In the genomic region with DNA sequence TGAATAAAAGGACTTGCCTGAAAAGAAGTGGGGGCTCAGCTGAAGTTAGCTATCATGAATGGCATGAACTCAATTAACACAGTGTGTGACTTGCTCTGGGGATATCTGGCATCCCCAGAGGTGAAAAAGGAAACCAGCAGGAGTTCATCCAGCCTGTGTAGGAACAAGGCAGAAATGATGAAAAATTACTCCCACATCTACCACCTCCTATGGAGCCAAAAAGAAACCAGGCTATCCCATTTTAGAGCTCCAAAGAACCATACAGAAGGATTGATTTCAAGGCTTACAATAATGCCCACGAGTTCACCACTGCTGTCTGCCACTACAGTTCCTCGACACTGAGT, we compare ENCODE assay signal across 18 cellular contexts. TPM values are rescaled to one million over a fixed set of nuclear protein-coding genes. Genes with fewer than 3 reads are reported as not detected.
DNase-seq lines count a peak whose midpoint lies in the region; ATAC-seq, FAIRE-seq and TF ChIP-seq lines count a peak whose summit lies in the region.
"Had no signal": no experiment of that assay in that cellular context is flagged by ENCODE, and none has a peak within 500 bp of the region (broad histone marks: within the 10 kb centered on the region; RNA-seq: fewer than 3 reads in every experiment).

No MANE protein-coding gene starts in this region.

- 90 to 92% methylated on average over 2 of the region's 2 CpGs for WGBS in pancreas, 2 donors

- intact Hi-C loops in PC-3 (cut with micrococcal nuclease) = no loop called here
- intact Hi-C loops in pancreas (cut with DNase I) = no loop called here

- H3K27me3 ChIP-seq in GM23338 (ENCODE audit: insufficient read depth) = no peaks in the 10 kb centered on the region
- H3K27me3 ChIP-seq in PC-3 (ENCODE audit: low read length) = no peaks in the 10 kb centered on the region
- no peaks in the 10 kb centered on the region for H3K27me3 ChIP-seq in pancreas
- H3K27me3 ChIP-seq: upper lobe of left lung had no signal

- H3K9me2 ChIP-seq in GM23338 (ENCODE audit: insufficient read depth) (no peaks in the 10 kb centered on the region), PC-3 (replicated peaks; ENCODE audit: low read length) (no peaks in the 10 kb centered on the region)

- DNase-seq in GM23338 (ENCODE audit: low spot score) (no peak), PC-3 (no peak), fibroblast of the aortic adventitia (ENCODE audit: low read depth) (peak; percentile 31), osteocyte (ENCODE audit: extremely low spot score, unreplicated experiment) (no peak), NOMO-1 treated with dmso at 0.1 percent for 144 hours (lab: John Stamatoyannopoulos, UW; ENCODE audit: unreplicated experiment) (no peak), pancreas (no peak), GM03348 (ENCODE audit: low spot score) (no peak), NCI-H2081 treated with DMSO at 0.1 percent for 48 hours (lab: John Stamatoyannopoulos, UW) (no peak)
- DNase-seq: activated CD4-positive, alpha-beta T cell treated with anti-CD3 and anti-CD28 coated beads for 1 hour; activated T-cell treated with anti-CD3 and anti-CD28 coated beads, Interleukin-2, amount 50 U/mL, for 1 hour; amniotic stem cell; CD4-positive, alpha-beta T cell; cortex of kidney; Kasumi-1; NCI-H1694 treated with DMSO at 0.1 percent for 48 hours; NCI-H526; posterior cingulate gyrus; upper lobe of left lung had no signal

- no peak overlapping the region for H3K9ac ChIP-seq in PC-3 (ENCODE audit: low read length)

- CTCF ChIA-PET in PC-3 (lab: Charles Lee) = no interaction called here

- H3K79me2 ChIP-seq in GM23338 (replicated peaks; ENCODE audit: insufficient read depth) (peaks cover 94% of the 10 kb centered on the region), PC-3 (ENCODE audit: low read length) (peaks cover 43% of the 10 kb centered on the region)

- H3K36me3 Mint-ChIP-seq in GM23338 (ENCODE audit: low read depth) (peaks cover 32% of the 10 kb centered on the region), osteocyte (ENCODE audit: unreplicated experiment) (peaks cover 17% of the 10 kb centered on the region)

- H3K9me3 ChIP-seq in PC-3 (ENCODE audit: low read length) (no peaks in the 10 kb centered on the region), pancreas (no peaks in the 10 kb centered on the region)
- H3K9me3 ChIP-seq: upper lobe of left lung had no signal

- no peak overlapping the region for H3K4me3 Mint-ChIP-seq in GM23338
- no peak overlapping the region for H3K4me3 Mint-ChIP-seq in osteocyte (ENCODE audit: unreplicated experiment)
- H3K4me3 Mint-ChIP-seq: CD4-positive, alpha-beta T cell had no signal

- H3K4me2 ChIP-seq in GM23338 = no peak overlapping the region
- H3K4me2 ChIP-seq in PC-3 (ENCODE audit: low read length) = no peak overlapping the region

- H3K4me1 Mint-ChIP-seq in GM23338 = peaks cover 40% of the 10 kb centered on the region
- H3K4me1 Mint-ChIP-seq in osteocyte (ENCODE audit: unreplicated experiment) = peaks cover 47% of the 10 kb centered on the region

- H3K9me3 Mint-ChIP-seq in GM23338 = no peaks in the 10 kb centered on the region
- H3K9me3 Mint-ChIP-seq in osteocyte (ENCODE audit: unreplicated experiment) = no peaks in the 10 kb centered on the region
- H3K9me3 Mint-ChIP-seq: CD4-positive, alpha-beta T cell had no signal

- POLR2A ChIA-PET in PC-3 (lab: Charles Lee; ENCODE audit: unreplicated experiment) = no interaction called here

- H3K27ac Mint-ChIP-seq in GM23338 = no peak overlapping the region; the same call in 1 of the 2 replicates
- H3K27ac Mint-ChIP-seq in osteocyte (ENCODE audit: unreplicated experiment) = peak overlapping the region; percentile 66
- H3K27ac Mint-ChIP-seq: CD4-positive, alpha-beta T cell had no signal

- no peak for FAIRE-seq in pancreas (lab: Jason Lieb, UNC)

- H4K20me1 ChIP-seq in GM23338 (replicated peaks; ENCODE audit: insufficient read depth) = peaks cover 25% of the 10 kb centered on the region
- H4K20me1 ChIP-seq in PC-3 (ENCODE audit: low read length) = peaks cover 8% of the 10 kb centered on the region; the same call in 1 of the 2 replicates

- H3K4me1 ChIP-seq in GM23338 (ENCODE audit: insufficient read depth) = peaks cover 11% of the 10 kb centered on the region; the same call in 1 of the 2 replicates
- peaks cover 14% of the 10 kb centered on the region for H3K4me1 ChIP-seq in PC-3 (ENCODE audit: insufficient read depth, low read length)
- peaks cover 12 to 41% (median 20%) of the 10 kb centered on the region in 3 donors for H3K4me1 ChIP-seq in pancreas

- H3K27ac ChIP-seq in GM23338 (ENCODE audit: low read depth) (peak overlapping the region; percentile 50; the same call in 1 of the 2 replicates), PC-3 (ENCODE audit: low read length) (no peak overlapping the region), pancreas (no peak overlapping the region)

- BruUV-seq in PC-3 (replicated peaks; lab: Mats Ljungman, UMichigan) = TSS peak; percentile 15

- H3K27me3 Mint-ChIP-seq in GM23338 (ENCODE audit: insufficient read depth, low read depth, poor library complexity) (no peaks in the 10 kb centered on the region), osteocyte (ENCODE audit: unreplicated experiment) (no peaks in the 10 kb centered on the region)
- H3K27me3 Mint-ChIP-seq: CD4-positive, alpha-beta T cell had no signal

- H3K4me3 ChIP-seq in GM23338 (no peak overlapping the region), PC-3 (ENCODE audit: low read length) (no peak overlapping the region), fibroblast of the aortic adventitia (ENCODE audit: low read depth, low read length) (no peak overlapping the region), pancreas (no peak overlapping the region)
- H3K4me3 ChIP-seq: upper lobe of left lung had no signal

- ATAC-seq in GM23338 = peak; percentile 39; the same call in 2 of the 3 replicates
- ATAC-seq in PC-3 = no peak
- ATAC-seq in pancreas = no peak

- TF ChIP-seq CTCF in GM23338 (conservative IDR thresholded peaks at IDR 0.05; ENCODE audit: low read depth in 2 of 2) (no peak), PC-3 (conservative IDR thresholded peaks at IDR 0.05; ENCODE audit: low read depth, low read length) (no peak), fibroblast of the aortic adventitia (IDR thresholded peaks at IDR 0.05; ENCODE audit: insufficient read depth, low read length) (peak; percentile 9), osteocyte (IDR thresholded peaks at IDR 0.05) (no peak), pancreas (IDR thresholded peaks at IDR 0.05) (no peak)

- H3K36me3 ChIP-seq in GM23338 (ENCODE audit: insufficient read depth) (no peaks in the 10 kb centered on the region; the same call in 1 of the 2 replicates), PC-3 (ENCODE audit: low read depth, low read length) (peaks cover 3% of the 10 kb centered on the region; the same call in 1 of the 2 replicates), pancreas (no peaks in the 10 kb centered on the region)

- no peak overlapping the region for H2AFZ ChIP-seq in GM23338
- no peak overlapping the region for H2AFZ ChIP-seq in PC-3 (ENCODE audit: low read length)

- H3F3A ChIP-seq in GM23338 (replicated peaks; ENCODE audit: low read depth) (no peaks in the 10 kb centered on the region), PC-3 (ENCODE audit: low read length, unreplicated experiment) (no peaks in the 10 kb centered on the region)

TF ChIP-seq in GM23338, 12 proteins besides CTCF, POLR2A, EP300 and RAD21 (continues in another document):
- TF ChIP-seq REST (IDR thresholded peaks at IDR 0.05; ENCODE audit: unreplicated experiment) = no peak

RNA-seq across cellular contexts. Expression of gene TP53BP2, which starts 25.3 kb away (rescaled TPM):
- total RNA-seq in GM23338 (2014; rRNA removed; shearing (Covaris generic)) = 32.9 and 33.9 TPM in 2 replicates
- polyA plus RNA-seq in GM23338 (2016; fragmentation: Nextera tagmentation; extraction: Ambion mirVana) = 7.8 and 10.1 TPM in 2 replicates
- total RNA-seq in PC-3 (2014; rRNA removed) = 24.6 and 32.0 TPM in 2 replicates
- total RNA-seq in fibroblast of the aortic adventitia (ENCODE audit: low replicate concordance) = 32.7 and 66.9 TPM in 2 replicates
- total RNA-seq in osteocyte = 58.7 and 63.6 TPM in 2 replicates
- total RNA-seq in pancreas = 10 to 100 TPM; 13.0 to 31.7 (median 18.4) TPM
- polyA plus RNA-seq in pancreas = 1 to 10 TPM; 5.5 to 7.1 TPM
